ENCODE assay signal across 1 cellular context in genomic region chr18:49510393-49511115, GRCh38.
TF ChIP-seq lines count a peak whose summit lies in the region.

No MANE protein-coding gene starts in this region.

TF ChIP-seq in HCT116, 20 proteins besides CTCF, POLR2A, EP300 and RAD21:
- TF ChIP-seq FOSL1 (IDR thresholded peaks at IDR 0.05; ENCODE audit: low read depth): no peak
- TF ChIP-seq CBX3 (IDR thresholded peaks at IDR 0.05; ENCODE audit: low read depth): peak; percentile 58; the same call in 1 of the 2 replicates
- TF ChIP-seq EZH2phosphoT487 (IDR thresholded peaks at IDR 0.05; ENCODE audit: borderline replicate concordance): no peak
- TF ChIP-seq REST (IDR thresholded peaks at IDR 0.05; ENCODE audit: low read depth): no peak
- peak; percentile 82 for TF ChIP-seq YY1 (IDR thresholded peaks at IDR 0.05; ENCODE audit: extremely low read depth, insufficient replicate concordance, low read depth, low read length)
- TF ChIP-seq ZFX (IDR thresholded peaks at IDR 0.05): no peak
- TF ChIP-seq EZH2 (IDR thresholded peaks at IDR 0.05): no peak
